Comparison of ENCODE assay signal across 18 cellular contexts in genomic region chr22:25930710-25931353, GRCh38.
DNase-seq lines count a peak whose midpoint lies in the region; ATAC-seq and TF ChIP-seq lines count a peak whose summit lies in the region.
"Had no signal": no experiment of that assay in that cellular context is flagged by ENCODE, and none has a peak within 500 bp of the region (broad histone marks: within the 10 kb centered on the region; RNA-seq: fewer than 3 reads in every experiment).

No MANE protein-coding gene starts in this region.

- DNase-seq in NCI-H1694 treated with DMSO at 0.1 percent for 48 hours (lab: John Stamatoyannopoulos, UW) = peak; percentile 33
- DNase-seq in NCI-H524 treated with DMSO at 0.1 percent for 48 hours (lab: John Stamatoyannopoulos, UW) = peak; percentile 5
- peak; percentile 66 for DNase-seq in islet precursor cell
- DNase-seq in caudate nucleus (lab: John Stamatoyannopoulos, UW) = no peak
- no peak for DNase-seq in retina
- no peak for DNase-seq in upper lobe of right lung
- DNase-seq in PC-9 = no peak
- DNase-seq: Caco-2; effector memory CD4-positive, alpha-beta T cell; GOT3; kidney glomerular epithelial cell; Peyer's patch; right cardiac atrium had no signal

- intact Hi-C loops in upper lobe of right lung (cut with DNase I) (no loop called here), PC-9 (cut with micrococcal nuclease; ENCODE audit: unreplicated experiment) (no loop called here)

- no peak overlapping the region for H2AFZ ChIP-seq in PC-9

- H3K27me3 ChIP-seq in upper lobe of right lung (peaks cover 8% of the 10 kb centered on the region), PC-9 (ENCODE audit: insufficient read depth, low read depth) (peaks cover 89% of the 10 kb centered on the region)
- H3K27me3 ChIP-seq: Peyer's patch had no signal

- no peak overlapping the region for H3K4me2 ChIP-seq in PC-9

- H3K9me2 ChIP-seq in PC-9 (ENCODE audit: insufficient read depth) = no peaks in the 10 kb centered on the region

- TF ChIP-seq CTCF in HEK293 (tag by site-specific recombination; IDR thresholded peaks at IDR 0.05) (no peak), upper lobe of right lung (IDR thresholded peaks at IDR 0.05) (no peak), PC-9 (conservative IDR thresholded peaks at IDR 0.05) (no peak)

- H3K27ac ChIP-seq in HEK293 (ENCODE audit: extremely low read depth, low read depth, low read length) = peak overlapping the region; percentile 74
- H3K27ac ChIP-seq in caudate nucleus (ENCODE audit: low read depth, low read length) = no peak overlapping the region
- no peak overlapping the region for H3K27ac ChIP-seq in upper lobe of right lung
- H3K27ac ChIP-seq in PC-9 = no peak overlapping the region
- H3K27ac ChIP-seq: adrenal gland, Peyer's patch, VCaP had no signal

- H3K4me1 ChIP-seq in HEK293 (ENCODE audit: control insufficient read depth, insufficient read depth, low read length) (peaks cover 17% of the 10 kb centered on the region), upper lobe of right lung (no peaks in the 10 kb centered on the region), PC-9 (replicated peaks; ENCODE audit: insufficient read depth) (no peaks in the 10 kb centered on the region)
- H3K4me1 ChIP-seq: adrenal gland, Caco-2, Peyer's patch had no signal

- ATAC-seq in upper lobe of right lung = no peak
- ATAC-seq: activated T-helper 17 cell treated with anti-CD3 and anti-CD28 coated beads, Interleukin-2, amount 50 U/mL, for 72 hours; K562 had no signal

- CTCF ChIA-PET in HEK293 (lab: Yijun Ruan, JAX) (interaction anchor here (0.5 kb wide), 1 partner anchor 695 kb away, joined by 4 read pairs; no protein-coding TSS in a partner anchor), PC-9 (lab: Charles Lee) (no interaction called here)

- H4K20me1 ChIP-seq in PC-9 (ENCODE audit: insufficient read depth) = no peaks in the 10 kb centered on the region

- no peaks in the 10 kb centered on the region for H3K79me2 ChIP-seq in PC-9 (ENCODE audit: low read depth)

- no TSS peak for BruUV-seq in PC-9 (replicated peaks; lab: Mats Ljungman, UMichigan)

- H3K4me3 ChIP-seq in HEK293 (ENCODE audit: low read depth, low read length) (no peak overlapping the region), upper lobe of right lung (no peak overlapping the region), PC-9 (no peak overlapping the region)
- H3K4me3 ChIP-seq: adrenal gland, K562, Peyer's patch had no signal

- POLR2A ChIA-PET in HEK293 (lab: Yijun Ruan, JAX) (interaction anchor here (0.6 kb wide), 1 partner anchor 1660 kb away, joined by 3 read pairs; the partner anchor contains the start of gene SPECC1L), PC-9 (lab: Charles Lee; ENCODE audit: unreplicated experiment) (no interaction called here)

- H3K9me3 ChIP-seq in HEK293 (ENCODE audit: control insufficient read depth, insufficient read depth, low read depth, low read length) (no peaks in the 10 kb centered on the region), upper lobe of right lung (no peaks in the 10 kb centered on the region), PC-9 (ENCODE audit: insufficient read depth, low read depth) (no peaks in the 10 kb centered on the region)
- H3K9me3 ChIP-seq: adrenal gland, Caco-2, Peyer's patch had no signal

- H3K36me3 ChIP-seq in HEK293 (ENCODE audit: control insufficient read depth in 2 of 2, insufficient read depth in 1 of 2, low read length in 2 of 2) (no peaks in the 10 kb centered on the region), upper lobe of right lung (no peaks in the 10 kb centered on the region), PC-9 (ENCODE audit: low read depth) (no peaks in the 10 kb centered on the region)
- H3K36me3 ChIP-seq: adrenal gland, Peyer's patch had no signal

- H3F3A ChIP-seq in PC-9 (ENCODE audit: insufficient read depth, low read depth) = no peaks in the 10 kb centered on the region

TF ChIP-seq in HEK293, 187 proteins besides CTCF, POLR2A, EP300 and RAD21 (continues in another document):
- TF ChIP-seq SCRT1 (tag by site-specific recombination; IDR thresholded peaks at IDR 0.05; ENCODE audit: borderline replicate concordance) (peak; percentile 80; the same call in 1 of the 2 replicates), ZNF677 (tag by site-specific recombination; IDR thresholded peaks at IDR 0.05) (no peak), ZSCAN16 (tag by site-specific recombination; IDR thresholded peaks at IDR 0.05) (peak; percentile 85), ZSCAN30 (tag by site-specific recombination; IDR thresholded peaks at IDR 0.05) (peak; percentile 81; the same call in 1 of the 2 replicates), SCRT2 (tag by site-specific recombination; IDR thresholded peaks at IDR 0.05) (peak; percentile 60), PRDM10 (tag by site-specific recombination; IDR thresholded peaks at IDR 0.05) (0 out of 2 replicates have a peak, but pooled peaks have one; percentile 32), ZNF155 (tag by site-specific recombination; IDR thresholded peaks at IDR 0.05) (no peak), KLF17 (tag by site-specific recombination; IDR thresholded peaks at IDR 0.05) (peak; percentile 86), KLF10 (tag by site-specific recombination; IDR thresholded peaks at IDR 0.05) (0 out of 2 replicates have a peak, but pooled peaks have one; percentile 26), ZNF76 (tag by site-specific recombination; IDR thresholded peaks at IDR 0.05; ENCODE audit: borderline replicate concordance, low read depth) (peak; percentile 34; the same call in 1 of the 2 replicates), KLF16 (tag by site-specific recombination; IDR thresholded peaks at IDR 0.05) (no peak), ZSCAN5A (tag by site-specific recombination; IDR thresholded peaks at IDR 0.05) (no peak), ZNF514 (tag by site-specific recombination; IDR thresholded peaks at IDR 0.05) (no peak), ZNF624 (tag by site-specific recombination; IDR thresholded peaks at IDR 0.05) (no peak), ZNF600 (tag by site-specific recombination; IDR thresholded peaks at IDR 0.05) (no peak), INSM2 (tag by site-specific recombination; IDR thresholded peaks at IDR 0.05) (peak; percentile 81), ZNF335 (tag by site-specific recombination; conservative IDR thresholded peaks at IDR 0.05) (0 out of 2 replicates have a peak, but pooled peaks have one; percentile 5), ZNF561 (tag by site-specific recombination; IDR thresholded peaks at IDR 0.05; ENCODE audit: borderline replicate concordance) (peak; percentile 87)

Comparison
In these comparisons a context has a peak if more than half of its experiments do, and no peak if none do; other contexts are left out.
1. DNase-seq: peak in NCI-H1694 treated with DMSO at 0.1 percent for 48 hours (single experiment), NCI-H524 treated with DMSO at 0.1 percent for 48 hours (single experiment) and islet precursor cell (single experiment); none in caudate nucleus (0 of 61), retina (single experiment), upper lobe of right lung (single experiment) and PC-9 (0 of 2).